Comparison of ENCODE assay signal across 26 cellular contexts in genomic region chr1:201636065-201636464, GRCh38.
DNase-seq lines count a peak whose midpoint lies in the region; ATAC-seq, FAIRE-seq and TF ChIP-seq lines count a peak whose summit lies in the region.
"Had no signal": no experiment of that assay in that cellular context is flagged by ENCODE, and none has a peak within 500 bp of the region (broad histone marks: within the 10 kb centered on the region; RNA-seq: fewer than 3 reads in every experiment).

No MANE protein-coding gene starts in this region.

- H3K36me3 Mint-ChIP-seq in brain (peaks cover 7% of the 10 kb centered on the region), natural killer cell (no peaks in the 10 kb centered on the region)
- H3K36me3 Mint-ChIP-seq: naive thymus-derived CD8-positive, alpha-beta T cell had no signal

- H3K4me3 ChIP-seq in kidney (ENCODE audit: low read length in 2 of 2) (no peak overlapping the region), skeletal muscle satellite cell (ENCODE audit: low read length) (no peak overlapping the region)
- H3K4me3 ChIP-seq: SJSA1 had no signal

- H3K27ac Mint-ChIP-seq in brain (peak overlapping the region in 3 of 5 experiments; percentile 57 to 77 (median 58)), natural killer cell (no peak overlapping the region)
- H3K27ac Mint-ChIP-seq: activated CD4-positive, alpha-beta T cell treated with anti-CD3 and anti-CD28 coated beads for 36 hours; T-helper 1 cell treated with Interleukin-12 subunit alpha and Interleukin-12 subunit beta and Interleukin-4 antibody, amounts not matched to agents 30 μg/mL and 1 μg/mL, for 36 hours; type B pancreatic cell had no signal

- no peaks in the 10 kb centered on the region for H3K9me3 ChIP-seq in kidney (ENCODE audit: control insufficient read depth in 1 of 2, low read length in 2 of 2)
- no peaks in the 10 kb centered on the region for H3K9me3 ChIP-seq in skeletal muscle satellite cell (replicated peaks; ENCODE audit: low read length)
- H3K9me3 ChIP-seq: SJSA1 had no signal

- H3K4me3 Mint-ChIP-seq in brain: peak overlapping the region in 2 of 5 experiments; percentile 3 to 15
- no peak overlapping the region for H3K4me3 Mint-ChIP-seq in natural killer cell
- H3K4me3 Mint-ChIP-seq: activated CD4-positive, alpha-beta T cell treated with anti-CD3 and anti-CD28 coated beads for 36 hours; activated T-cell treated with anti-CD3 and anti-CD28 coated beads, Interleukin-2, amount 50 U/mL, for 4 hours; naive thymus-derived CD8-positive, alpha-beta T cell; T-helper 1 cell treated with Interleukin-12 subunit alpha and Interleukin-12 subunit beta and Interleukin-4 antibody, amounts not matched to agents 30 μg/mL and 1 μg/mL, for 36 hours; type B pancreatic cell had no signal

- H3K9ac ChIP-seq in kidney (ENCODE audit: low read length in 2 of 2): no peak overlapping the region
- peak overlapping the region; percentile 33 for H3K9ac ChIP-seq in skeletal muscle satellite cell (ENCODE audit: low read depth, low read length)

- DNase-seq in NCI-H82 (lab: John Stamatoyannopoulos, UW): peak; percentile 55
- no peak for DNase-seq in NCI-H82 treated with DMSO at 0.1 percent for 48 hours (lab: John Stamatoyannopoulos, UW; ENCODE audit: unreplicated experiment)
- DNase-seq in kidney: peak; percentile 32
- DNase-seq in HCEC 1CT: no peak
- no peak for DNase-seq in natural killer cell
- DNase-seq in nucleus accumbens (lab: John Stamatoyannopoulos, UW): no peak
- DNase-seq: activated CD4-positive, alpha-beta T cell treated with anti-CD3 and anti-CD28 coated beads for 36 hours; activated CD8-positive, alpha-beta memory T cell treated with anti-CD3 and anti-CD28 coated beads for 24 hours; activated naive CD4-positive, alpha-beta T cell treated with Interleukin-2 at 50 U/mL for 16 hours; activated T-cell treated with anti-CD3 and anti-CD28 coated beads, Interleukin-2, amount 50 U/mL, for 4 hours; amniotic stem cell; COR-L47; cortex of kidney; DMS79; GF-D8; GOT3; Karpas-422; left cardiac atrium; naive thymus-derived CD8-positive, alpha-beta T cell; NCI-H1694 treated with DMSO at 0.1 percent for 48 hours; NCI-H69 had no signal

- no peak for ATAC-seq in natural killer cell
- ATAC-seq: activated CD4-positive, alpha-beta T cell treated with anti-CD3 and anti-CD28 coated beads for 36 hours; activated T-cell treated with anti-CD3 and anti-CD28 coated beads, Interleukin-2, amount 50 U/mL, for 4 hours; left cardiac atrium; naive thymus-derived CD8-positive, alpha-beta T cell had no signal

- H3K9me3 Mint-ChIP-seq in brain: no peaks in the 10 kb centered on the region
- no peaks in the 10 kb centered on the region for H3K9me3 Mint-ChIP-seq in natural killer cell
- H3K9me3 Mint-ChIP-seq: activated T-cell treated with anti-CD3 and anti-CD28 coated beads, Interleukin-2, amount 50 U/mL, for 4 hours; naive thymus-derived CD8-positive, alpha-beta T cell; T-helper 1 cell treated with Interleukin-12 subunit alpha and Interleukin-12 subunit beta and Interleukin-4 antibody, amounts not matched to agents 30 μg/mL and 1 μg/mL, for 36 hours; type B pancreatic cell had no signal

- intact Hi-C loops in kidney (cut with DNase I): no loop called here
- intact Hi-C loops in natural killer cell (cut with micrococcal nuclease): no loop called here

- H3K4me1 ChIP-seq in kidney (ENCODE audit: control insufficient read depth in 1 of 2, insufficient read depth in 1 of 2, low read depth in 1 of 2, low read length in 2 of 2): peaks cover 0 to 4% of the 10 kb centered on the region in 2 donors
- peaks cover 59% of the 10 kb centered on the region for H3K4me1 ChIP-seq in skeletal muscle satellite cell (ENCODE audit: control insufficient read depth, insufficient read depth, low read length)

- H3K27me3 ChIP-seq in skeletal muscle satellite cell (ENCODE audit: control insufficient read depth, insufficient read depth, low read length): no peaks in the 10 kb centered on the region
- H3K27me3 ChIP-seq: SJSA1 had no signal

- no peak for FAIRE-seq in kidney (lab: Jason Lieb, UNC)

- no peak for TF ChIP-seq CTCF in brain (conservative IDR thresholded peaks at IDR 0.05)
- TF ChIP-seq CTCF in kidney (IDR thresholded peaks at IDR 0.05; ENCODE audit: borderline replicate concordance, extremely low read depth, insufficient read depth): no peak
- TF ChIP-seq CTCF in natural killer cell (IDR thresholded peaks at IDR 0.05): no peak

- H3K4me1 Mint-ChIP-seq in brain (peaks cover 74% of the 10 kb centered on the region), natural killer cell (no peaks in the 10 kb centered on the region)
- H3K4me1 Mint-ChIP-seq: activated CD4-positive, alpha-beta T cell treated with anti-CD3 and anti-CD28 coated beads for 36 hours; naive thymus-derived CD8-positive, alpha-beta T cell had no signal

- peak overlapping the region; percentile 13 for H3K4me2 ChIP-seq in skeletal muscle satellite cell (ENCODE audit: low read length)

- H3K36me3 ChIP-seq in kidney (ENCODE audit: control insufficient read depth in 1 of 2, insufficient read depth in 2 of 2, low read length in 2 of 2) (no peaks in the 10 kb centered on the region), skeletal muscle satellite cell (ENCODE audit: insufficient read depth, low read length) (peaks cover 69% of the 10 kb centered on the region)
- H3K36me3 ChIP-seq: SJSA1 had no signal

- H3K27ac ChIP-seq in kidney (ENCODE audit: low read depth in 2 of 2, low read length in 2 of 2): no peak overlapping the region
- H3K27ac ChIP-seq: SJSA1 had no signal

- H3K27me3 Mint-ChIP-seq in brain (peaks cover 9% of the 10 kb centered on the region), natural killer cell (ENCODE audit: low read depth in 2 of 2) (peaks cover 0 to 8% of the 10 kb centered on the region in 2 donors)
- H3K27me3 Mint-ChIP-seq: activated CD4-positive, alpha-beta T cell treated with anti-CD3 and anti-CD28 coated beads for 36 hours; type B pancreatic cell had no signal

Comparison
In these comparisons a context has a peak if more than half of its experiments do, and no peak if none do; other contexts are left out.
1. DNase-seq: peak in NCI-H82 (single experiment) and kidney (single experiment); none in NCI-H82 treated with DMSO at 0.1 percent for 48 hours (single experiment), HCEC 1CT (single experiment), natural killer cell (single experiment) and nucleus accumbens (0 of 56).
2. H3K27ac Mint-ChIP-seq: peak in brain (3 of 5); none in natural killer cell (0 of 2).